In the genomic region with DNA sequence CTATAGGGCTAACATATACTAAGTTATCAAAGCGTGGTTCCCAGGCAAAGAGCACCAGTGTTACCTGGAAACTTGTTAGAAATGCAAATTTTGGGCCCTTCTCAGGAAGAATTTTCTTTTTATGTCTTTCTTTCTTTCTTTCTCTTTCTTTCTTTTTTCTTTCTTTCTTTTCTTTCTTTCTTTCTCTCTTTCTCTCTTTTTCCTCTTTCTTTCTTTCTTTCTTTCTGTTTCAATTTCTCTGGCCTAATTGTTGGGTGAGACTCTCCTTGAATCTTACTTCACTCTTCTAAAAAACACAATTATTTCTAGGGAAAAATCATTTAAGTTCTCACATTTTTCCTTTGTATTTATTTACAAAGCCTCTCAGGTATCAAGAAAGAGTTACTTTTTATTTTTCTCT, we compare ENCODE assay signal across 23 cellular contexts.
"Had no signal": no experiment of that assay in that cellular context is flagged by ENCODE, and none has a peak within 500 bp of the region (broad histone marks: within the 10 kb centered on the region; RNA-seq: fewer than 3 reads in every experiment).

No MANE protein-coding gene starts in this region.

- H3K4me3 Mint-ChIP-seq: activated B cell treated with CpG ODN at 0.5 μM for 24 hours; stimulated activated naive B cell treated with anti-CD40 and anti-IgM and Interleukin-4, amounts not matched to agents 10 μg/mL and 1 μg/mL and 100 μg/mL, for 72 hours had no signal

- DNase-seq: activated B cell treated with CpG ODN at 0.5 μM for 24 hours; activated CD4-positive, alpha-beta T cell treated with anti-CD3 and anti-CD28 coated beads, Interleukin-2, amount 50 U/mL, for 1 hour; activated naive CD4-positive, alpha-beta T cell treated with Interleukin-2 at 50 U/mL for 16 hours; amniotic stem cell; body of pancreas; central memory CD4-positive, alpha-beta T cell; effector CD4-positive, alpha-beta T cell; esophagus squamous epithelium; islet precursor cell; midbrain; posterior cingulate gyrus; retina; stimulated activated CD4-positive, alpha-beta T cell treated with anti-CD3 and anti-CD28 coated beads, Interleukin-12 subunit alpha, Interleukin-12 subunit beta, amount 100 ng/mL, for 4 hours; stimulated activated naive B cell treated with anti-CD40 and anti-IgM and Interleukin-4, amounts not matched to agents 10 μg/mL and 1 μg/mL and 100 μg/mL, for 72 hours; substantia nigra; T-helper 2 cell had no signal

- ATAC-seq: body of pancreas, SK-N-SH treated with all-trans-retinoic acid at 6 μM for 48 hours had no signal

- H3K9me3 ChIP-seq: body of pancreas, esophagus squamous epithelium, tibial nerve had no signal

- H3K36me3 ChIP-seq: esophagus squamous epithelium, tibial nerve had no signal

- H2AFZ ChIP-seq: hepatocyte had no signal

- H3K4me2 ChIP-seq: hepatocyte had no signal

- H3K4me1 ChIP-seq: body of pancreas had no signal

- H3K4me3 ChIP-seq: body of pancreas, coronary artery, esophagus squamous epithelium, hepatocyte, lung, tibial nerve had no signal

- FAIRE-seq: endothelial cell of umbilical vein, TTC549 had no signal

- H3K27me3 ChIP-seq: body of pancreas, esophagus squamous epithelium, hepatocyte, tibial nerve had no signal

- H3K79me2 ChIP-seq: hepatocyte had no signal

- H3K27ac ChIP-seq: body of pancreas, coronary artery, esophagus squamous epithelium, hepatocyte, tibial nerve had no signal

- H3K9me3 Mint-ChIP-seq: activated B cell treated with CpG ODN at 0.5 μM for 24 hours had no signal

- H3K27ac Mint-ChIP-seq: activated B cell treated with CpG ODN at 0.5 μM for 24 hours had no signal

- H3K27me3 Mint-ChIP-seq: activated B cell treated with CpG ODN at 0.5 μM for 24 hours; stimulated activated naive B cell treated with anti-CD40 and anti-IgM and Interleukin-4, amounts not matched to agents 10 μg/mL and 1 μg/mL and 100 μg/mL, for 72 hours had no signal
